Comparison of ENCODE assay signal across 8 cellular contexts in the genomic region with DNA sequence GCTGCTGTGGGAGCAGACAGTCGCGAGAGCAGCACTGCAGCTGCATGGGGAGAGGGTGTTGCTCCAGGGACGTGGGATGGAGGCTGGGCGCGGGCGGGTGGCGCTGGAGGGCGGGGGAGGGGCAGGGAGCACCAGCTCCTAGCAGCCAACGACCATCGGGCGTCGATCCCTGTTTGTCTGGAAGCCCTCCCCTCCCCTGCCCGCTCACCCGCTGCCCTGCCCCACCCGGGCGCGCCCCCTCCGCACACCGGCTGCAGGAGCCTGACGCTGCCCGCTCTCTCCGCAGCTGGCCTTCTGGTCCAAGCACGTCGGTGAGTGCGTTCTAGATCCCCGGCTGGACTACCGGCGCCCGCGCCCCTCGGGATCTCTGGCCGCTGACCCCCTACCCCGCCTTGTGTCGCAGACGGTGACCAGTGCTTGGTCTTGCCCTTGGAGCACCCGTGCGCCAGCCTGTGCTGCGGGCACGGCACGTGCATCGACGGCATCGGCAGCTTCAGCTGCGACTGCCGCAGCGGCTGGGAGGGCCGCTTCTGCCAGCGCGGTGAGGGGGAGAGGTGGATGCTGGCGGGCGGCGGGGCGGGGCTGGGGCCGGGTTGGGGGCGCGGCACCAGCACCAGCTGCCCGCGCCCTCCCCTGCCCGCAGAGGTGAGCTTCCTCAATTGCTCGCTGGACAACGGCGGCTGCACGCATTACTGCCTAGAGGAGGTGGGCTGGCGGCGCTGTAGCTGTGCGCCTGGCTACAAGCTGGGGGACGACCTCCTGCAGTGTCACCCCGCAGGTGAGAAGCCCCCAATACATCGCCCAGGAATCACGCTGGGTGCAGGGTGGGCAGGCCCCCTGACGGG. TPM values are rescaled to one million over a fixed set of nuclear protein-coding genes. Genes with fewer than 3 reads are reported as not detected.
DNase-seq lines count a peak whose midpoint lies in the region; ATAC-seq and TF ChIP-seq lines count a peak whose summit lies in the region.

No MANE protein-coding gene starts in this region.

- intact Hi-C loops in activated CD4-positive, alpha-beta T cell treated with anti-CD3 and anti-CD28 coated beads, Interleukin-2, amount 10 ng/mL, durations not matched to agents 24 days and 14 days (cut with micrococcal nuclease), result no loop called here
- intact Hi-C loops in colonic mucosa (cut with DNase I) (no loop called here), mucosa of descending colon (cut with DNase I, micrococcal nuclease) (no loop called here)

- H3K36me3 ChIP-seq in OCI-LY1 (ENCODE audit: insufficient read depth, low read length) (no peaks in the 10 kb centered on the region), colonic mucosa (no peaks in the 10 kb centered on the region), mucosa of descending colon (ENCODE audit: low read depth) (no peaks in the 10 kb centered on the region)

- H3K4me2 ChIP-seq in OCI-LY1 (ENCODE audit: low read length), result peak overlapping the region; percentile 25; the same call in 1 of the 2 replicates

- peaks cover 8% of the 10 kb centered on the region for H3K4me1 Mint-ChIP-seq in activated CD4-positive, alpha-beta T cell treated with anti-CD3 and anti-CD28 coated beads, Interleukin-2, amount 10 ng/mL, durations not matched to agents 24 days and 14 days

- no peak for DNase-seq in activated CD4-positive, alpha-beta T cell treated with anti-CD3 and anti-CD28 coated beads, Interleukin-2, amount 10 ng/mL, durations not matched to agents 24 days and 14 days
- no peak for DNase-seq in activated CD4-positive, alpha-beta T cell treated with anti-CD3 and anti-CD28 coated beads, Interleukin-2, amount 50 U/mL, for 48 hours
- DNase-seq in colonic mucosa, result peak; percentile 29
- DNase-seq in mucosa of descending colon, result peak in 2 of 3 donors; percentile 63 to 67
- DNase-seq in pons (ENCODE audit: low spot score), result no peak

- H3K9me3 ChIP-seq in OCI-LY1 (ENCODE audit: low read length) (no peaks in the 10 kb centered on the region), colonic mucosa (no peaks in the 10 kb centered on the region), mucosa of descending colon (no peaks in the 10 kb centered on the region)

- no peak overlapping the region for H3K27ac Mint-ChIP-seq in activated CD4-positive, alpha-beta T cell treated with anti-CD3 and anti-CD28 coated beads, Interleukin-2, amount 10 ng/mL, durations not matched to agents 24 days and 14 days

- no peaks in the 10 kb centered on the region for H3K9me2 ChIP-seq in OCI-LY1 (ENCODE audit: low read depth, low read length)

- H3K4me3 ChIP-seq in OCI-LY1 (ENCODE audit: low read depth, low read length, poor library complexity, severe bottlenecking) (peak overlapping the region; percentile 23), colonic mucosa (peak overlapping the region; percentile 40), mucosa of descending colon (no peak overlapping the region)

- H3K9me3 Mint-ChIP-seq in activated CD4-positive, alpha-beta T cell treated with anti-CD3 and anti-CD28 coated beads, Interleukin-2, amount 10 ng/mL, durations not matched to agents 24 days and 14 days, result no peaks in the 10 kb centered on the region

- no peaks in the 10 kb centered on the region for H3K36me3 Mint-ChIP-seq in activated CD4-positive, alpha-beta T cell treated with anti-CD3 and anti-CD28 coated beads, Interleukin-2, amount 10 ng/mL, durations not matched to agents 24 days and 14 days (ENCODE audit: low read depth)

- H3K4me1 ChIP-seq in OCI-LY1 (ENCODE audit: insufficient read depth, low read length, severe bottlenecking) (no peaks in the 10 kb centered on the region), colonic mucosa (peaks cover 9% of the 10 kb centered on the region), mucosa of descending colon (ENCODE audit: low read depth) (peaks cover 4% of the 10 kb centered on the region)

- H3K27me3 ChIP-seq in OCI-LY1 (ENCODE audit: insufficient read depth, low read length) (peaks cover 8% of the 10 kb centered on the region; the same call in 1 of the 2 replicates), colonic mucosa (peaks cover 18% of the 10 kb centered on the region)

- H3K79me2 ChIP-seq in OCI-LY1 (ENCODE audit: insufficient read depth, low read length), result no peaks in the 10 kb centered on the region

- H3K9ac ChIP-seq in OCI-LY1 (ENCODE audit: low read length) (no peak overlapping the region), colonic mucosa (ENCODE audit: low read depth in 2 of 2, low read length in 2 of 2) (peak overlapping the region in 1 of 2 donors; percentile 34)

- peaks cover 45% of the 10 kb centered on the region for H3K27me3 Mint-ChIP-seq in activated CD4-positive, alpha-beta T cell treated with anti-CD3 and anti-CD28 coated beads, Interleukin-2, amount 10 ng/mL, durations not matched to agents 24 days and 14 days

- peak; percentile 62 for ATAC-seq in mucosa of descending colon
- ATAC-seq in GM21576 (IDR thresholded peaks at IDR 0.05; ENCODE audit: unreplicated experiment), result no peak
- no peak for ATAC-seq in HG02938 (IDR thresholded peaks at IDR 0.05; ENCODE audit: unreplicated experiment)

- TF ChIP-seq CTCF in OCI-LY1 (IDR thresholded peaks at IDR 0.05; ENCODE audit: low read length), result no peak
- TF ChIP-seq CTCF in colonic mucosa (IDR thresholded peaks at IDR 0.05), result no peak
- TF ChIP-seq CTCF in mucosa of descending colon (IDR thresholded peaks at IDR 0.05), result no peak

- H2AFZ ChIP-seq in OCI-LY1 (ENCODE audit: low read length), result no peak overlapping the region

- H3K27ac ChIP-seq in OCI-LY1 (ENCODE audit: low read depth, low read length, poor library complexity, severe bottlenecking), result no peak overlapping the region
- no peak overlapping the region for H3K27ac ChIP-seq in colonic mucosa

- H3K4me3 Mint-ChIP-seq in activated CD4-positive, alpha-beta T cell treated with anti-CD3 and anti-CD28 coated beads, Interleukin-2, amount 10 ng/mL, durations not matched to agents 24 days and 14 days, result peak overlapping the region; percentile 67

- H3F3A ChIP-seq in OCI-LY1 (ENCODE audit: insufficient read depth, low read length), result no peaks in the 10 kb centered on the region

- no peaks in the 10 kb centered on the region for H4K20me1 ChIP-seq in OCI-LY1 (ENCODE audit: insufficient read depth, low read length)

RNA-seq across cellular contexts. Expression of gene PROC, which starts 4.6 kb away (rescaled TPM):
- 0.12 TPM in 1 of 2 replicates, not detected in the other for total RNA-seq in activated CD4-positive, alpha-beta T cell treated with anti-CD3 and anti-CD28 coated beads, Interleukin-2, amount 10 ng/mL, durations not matched to agents 24 days and 14 days
- total RNA-seq in colonic mucosa (1 to 10 TPM in 1 of 2 donors, under 1 TPM in 1; 0.96 to 3.4 TPM), mucosa of descending colon (1 to 10 TPM in 1 of 3 donors, under 1 TPM in 2; 0.80 to 3.6 (median 0.95) TPM)

RNA-seq across cellular contexts. Expression of gene MAP3K2, which starts 35.1 kb away (rescaled TPM):
- 53.7 and 57.5 TPM in 2 replicates for total RNA-seq in activated CD4-positive, alpha-beta T cell treated with anti-CD3 and anti-CD28 coated beads, Interleukin-2, amount 10 ng/mL, durations not matched to agents 24 days and 14 days
- 10 to 100 TPM; 53.8 to 76.0 TPM for total RNA-seq in colonic mucosa
- 10 to 100 TPM; 71.8 to 80.6 (median 77.1) TPM for total RNA-seq in mucosa of descending colon

Comparison
In these comparisons a context has a peak if more than half of its experiments do, and no peak if none do; other contexts are left out.
1. DNase-seq: peak in colonic mucosa (single experiment) and mucosa of descending colon (2 of 3); none in activated CD4-positive, alpha-beta T cell treated with anti-CD3 and anti-CD28 coated beads, Interleukin-2, amount 10 ng/mL, durations not matched to agents 24 days and 14 days (single experiment), activated CD4-positive, alpha-beta T cell treated with anti-CD3 and anti-CD28 coated beads, Interleukin-2, amount 50 U/mL, for 48 hours (0 of 2) and pons (single experiment).